12 cellular contexts compared by ENCODE assay signal in genomic region chr19:53942001-53942786, GRCh38. TPM values are rescaled to one million over a fixed set of nuclear protein-coding genes. Genes with fewer than 3 reads are reported as not detected.
DNase-seq lines count a peak whose midpoint lies in the region; ATAC-seq and TF ChIP-seq lines count a peak whose summit lies in the region.
"Had no signal": no experiment of that assay in that cellular context is flagged by ENCODE, and none has a peak within 500 bp of the region (broad histone marks: within the 10 kb centered on the region; RNA-seq: fewer than 3 reads in every experiment).

No MANE protein-coding gene starts in this region.

- no peaks in the 10 kb centered on the region for H3K36me3 ChIP-seq in breast epithelium
- H3K36me3 ChIP-seq: BLaER1 treated with 17β-estradiol and CSF1 and Interleukin-3, amounts not matched to agents 10 nM and 100 nM had no signal

- H3K27ac ChIP-seq in breast epithelium: no peak overlapping the region
- H3K27ac ChIP-seq: BLaER1 treated with 17β-estradiol and CSF1 and Interleukin-3, amounts not matched to agents 10 nM and 100 nM had no signal

- intact Hi-C loops in breast epithelium (cut with DNase I; ENCODE audit: low total_unique reads): no loop called here

- in situ Hi-C loops in T47D (cut with HindIII; ENCODE audit: low pct_unique_long_range_greater_than_20kb, low sequenced_read_pairs): no loop called here

- DNase-seq in T47D (ENCODE audit: low read depth in 1 of 2, low spot score in 1 of 2) (peak; percentile 49 to 90), breast epithelium (ENCODE audit: low spot score in 2 of 2) (no peak), RPMI8226 (peak; percentile 62), foreskin fibroblast (peak; percentile 7 to 26), putamen (ENCODE audit: low spot score) (no peak), globus pallidus (ENCODE audit: low spot score) (no peak)
- peak; percentile 30 for DNase-seq in stimulated activated naive CD8-positive, alpha-beta T cell treated with anti-CD3 and anti-CD28 coated beads, Interleukin-15, Interleukin-2, amounts not matched to agents 100 U/mL and 50 U/mL, for 24 hours
- DNase-seq: Kasumi-1 had no signal

- no peak for TF ChIP-seq CTCF in breast epithelium (IDR thresholded peaks at IDR 0.05)
- TF ChIP-seq CTCF in foreskin fibroblast (IDR thresholded peaks at IDR 0.05; ENCODE audit: low read depth, low read length): no peak

- ATAC-seq in stimulated activated naive CD8-positive, alpha-beta T cell treated with anti-CD3 and anti-CD28 coated beads, Interleukin-15, Interleukin-2, amounts not matched to agents 100 U/mL and 50 U/mL, for 24 hours: no peak
- no peak for ATAC-seq in HG03521 (IDR thresholded peaks at IDR 0.05; ENCODE audit: unreplicated experiment)
- ATAC-seq: GM12878, T-cell had no signal

- H3K4me3 ChIP-seq in breast epithelium: no peak overlapping the region
- no peak overlapping the region for H3K4me3 ChIP-seq in foreskin fibroblast (ENCODE audit: low read depth in 1 of 2, low read length in 2 of 2)
- H3K4me3 ChIP-seq: BLaER1 treated with 17β-estradiol and CSF1 and Interleukin-3, amounts not matched to agents 10 nM and 100 nM; GM12878 had no signal

- peaks cover 8 to 69% of the 10 kb centered on the region in 2 donors for H3K27me3 ChIP-seq in breast epithelium
- H3K27me3 ChIP-seq: BLaER1 treated with 17β-estradiol and CSF1 and Interleukin-3, amounts not matched to agents 10 nM and 100 nM had no signal

- peaks cover 0 to 11% of the 10 kb centered on the region in 2 donors for H3K9me3 ChIP-seq in breast epithelium

- no peaks in the 10 kb centered on the region for H3K4me1 ChIP-seq in breast epithelium

- TF ChIP-seq POLR2A in breast epithelium (IDR thresholded peaks at IDR 0.05): no peak

RNA-seq across cellular contexts. Expression of gene CACNG8, which starts 20.5 kb away (rescaled TPM):
- under 1 TPM in 1 of 3 donors, not detected in 2; under 0.01 TPM for total RNA-seq in breast epithelium
- total RNA-seq: GM12878 had no signal

RNA-seq across cellular contexts. Expression of gene CACNG7, which starts 33.1 kb away (rescaled TPM):
- total RNA-seq in breast epithelium: not detected
- total RNA-seq: GM12878, T-cell had no signal

RNA-seq across cellular contexts. Expression of gene CACNG6, which starts 49.2 kb away (rescaled TPM):
- total RNA-seq in breast epithelium: not detected
- total RNA-seq: GM12878, T-cell had no signal

Comparison
In these comparisons a context has a peak if more than half of its experiments do, and no peak if none do; other contexts are left out.
1. DNase-seq: peak in T47D (2 of 2), RPMI8226 (single experiment), foreskin fibroblast (2 of 2) and stimulated activated naive CD8-positive, alpha-beta T cell treated with anti-CD3 and anti-CD28 coated beads, Interleukin-15, Interleukin-2, amounts not matched to agents 100 U/mL and 50 U/mL, for 24 hours (single experiment); none in breast epithelium (0 of 2), putamen (single experiment) and globus pallidus (single experiment).